2 cellular contexts compared by ENCODE assay signal in the genomic region with DNA sequence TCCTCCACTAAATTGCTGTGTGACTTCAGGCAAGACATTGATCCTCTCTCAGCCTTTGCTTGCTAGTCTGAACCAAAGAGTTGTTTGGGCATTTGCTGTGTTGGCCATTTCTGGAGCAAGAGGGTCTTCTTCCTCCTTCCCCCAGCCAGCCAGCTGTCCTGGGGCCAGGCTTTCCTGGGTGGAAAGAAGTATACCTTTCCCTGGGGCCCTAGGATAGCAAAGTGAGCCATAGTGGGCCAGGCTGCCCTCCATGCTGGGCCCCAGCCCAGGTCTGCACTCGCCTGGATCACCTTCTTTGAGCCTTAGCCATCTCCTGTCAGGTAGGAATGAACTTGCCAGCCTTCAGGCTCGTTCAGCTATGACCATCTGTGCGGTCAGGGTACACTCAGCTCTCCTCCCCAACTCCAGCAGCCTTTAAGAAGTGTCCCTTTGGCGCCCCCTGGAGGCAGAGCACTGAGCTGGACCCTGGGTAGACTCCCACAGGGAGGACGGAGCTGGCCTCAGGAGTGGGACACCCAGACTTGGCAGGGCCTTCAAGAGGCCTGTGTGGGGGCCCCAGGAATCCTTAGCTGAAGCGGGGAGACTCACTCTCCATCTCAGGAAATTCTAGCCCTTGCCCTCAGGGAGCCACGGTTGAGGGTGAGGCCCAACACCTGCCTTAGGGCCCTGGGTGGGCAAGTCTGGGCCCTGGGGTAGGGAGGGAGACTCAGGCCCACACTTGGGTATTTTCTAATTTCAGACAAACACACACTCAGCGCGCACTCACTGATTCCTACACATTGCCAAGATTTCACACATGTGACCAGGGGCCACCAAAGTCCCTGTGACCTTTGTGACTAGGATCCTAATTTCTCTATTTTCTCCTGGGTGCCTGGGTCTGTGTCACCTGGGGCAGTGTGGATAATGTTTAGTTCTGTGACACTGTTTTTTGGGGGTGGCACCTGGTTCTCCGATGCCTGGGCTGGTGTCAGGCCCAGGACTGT.
A peak's percentile ranks its signal among the peaks of the same experiment; 100 is the strongest.
TF ChIP-seq lines count a peak whose summit lies in the region.

No MANE protein-coding gene starts in this region.

TF ChIP-seq in GM23338, 12 proteins besides CTCF, POLR2A, EP300 and RAD21:
- TF ChIP-seq EZH2phosphoT487 (IDR thresholded peaks at IDR 0.05; ENCODE audit: unreplicated experiment), result no peak
- TF ChIP-seq, protein P1, sequence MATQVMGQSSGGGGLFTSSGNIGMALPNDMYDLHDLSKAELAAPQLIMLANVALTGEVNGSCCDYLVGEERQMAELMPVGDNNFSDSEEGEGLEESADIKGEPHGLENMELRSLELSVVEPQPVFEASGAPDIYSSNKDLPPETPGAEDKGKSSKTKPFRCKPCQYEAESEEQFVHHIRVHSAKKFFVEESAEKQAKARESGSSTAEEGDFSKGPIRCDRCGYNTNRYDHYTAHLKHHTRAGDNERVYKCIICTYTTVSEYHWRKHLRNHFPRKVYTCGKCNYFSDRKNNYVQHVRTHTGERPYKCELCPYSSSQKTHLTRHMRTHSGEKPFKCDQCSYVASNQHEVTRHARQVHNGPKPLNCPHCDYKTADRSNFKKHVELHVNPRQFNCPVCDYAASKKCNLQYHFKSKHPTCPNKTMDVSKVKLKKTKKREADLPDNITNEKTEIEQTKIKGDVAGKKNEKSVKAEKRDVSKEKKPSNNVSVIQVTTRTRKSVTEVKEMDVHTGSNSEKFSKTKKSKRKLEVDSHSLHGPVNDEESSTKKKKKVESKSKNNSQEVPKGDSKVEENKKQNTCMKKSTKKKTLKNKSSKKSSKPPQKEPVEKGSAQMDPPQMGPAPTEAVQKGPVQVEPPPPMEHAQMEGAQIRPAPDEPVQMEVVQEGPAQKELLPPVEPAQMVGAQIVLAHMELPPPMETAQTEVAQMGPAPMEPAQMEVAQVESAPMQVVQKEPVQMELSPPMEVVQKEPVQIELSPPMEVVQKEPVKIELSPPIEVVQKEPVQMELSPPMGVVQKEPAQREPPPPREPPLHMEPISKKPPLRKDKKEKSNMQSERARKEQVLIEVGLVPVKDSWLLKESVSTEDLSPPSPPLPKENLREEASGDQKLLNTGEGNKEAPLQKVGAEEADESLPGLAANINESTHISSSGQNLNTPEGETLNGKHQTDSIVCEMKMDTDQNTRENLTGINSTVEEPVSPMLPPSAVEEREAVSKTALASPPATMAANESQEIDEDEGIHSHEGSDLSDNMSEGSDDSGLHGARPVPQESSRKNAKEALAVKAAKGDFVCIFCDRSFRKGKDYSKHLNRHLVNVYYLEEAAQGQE (IDR thresholded peaks at IDR 0.05; ENCODE audit: unreplicated experiment), result no peak
- TF ChIP-seq, protein P2, sequence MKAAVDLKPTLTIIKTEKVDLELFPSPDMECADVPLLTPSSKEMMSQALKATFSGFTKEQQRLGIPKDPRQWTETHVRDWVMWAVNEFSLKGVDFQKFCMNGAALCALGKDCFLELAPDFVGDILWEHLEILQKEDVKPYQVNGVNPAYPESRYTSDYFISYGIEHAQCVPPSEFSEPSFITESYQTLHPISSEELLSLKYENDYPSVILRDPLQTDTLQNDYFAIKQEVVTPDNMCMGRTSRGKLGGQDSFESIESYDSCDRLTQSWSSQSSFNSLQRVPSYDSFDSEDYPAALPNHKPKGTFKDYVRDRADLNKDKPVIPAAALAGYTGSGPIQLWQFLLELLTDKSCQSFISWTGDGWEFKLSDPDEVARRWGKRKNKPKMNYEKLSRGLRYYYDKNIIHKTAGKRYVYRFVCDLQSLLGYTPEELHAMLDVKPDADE (IDR thresholded peaks at IDR 0.05), result no peak
- no peak for TF ChIP-seq JUNB (IDR thresholded peaks at IDR 0.05; ENCODE audit: unreplicated experiment)
- no peak for TF ChIP-seq STAT1 (IDR thresholded peaks at IDR 0.05; ENCODE audit: unreplicated experiment)
- no peak for TF ChIP-seq CREB1 (CRISPR knock-in tag; IDR thresholded peaks at IDR 0.05; ENCODE audit: low read depth)
- TF ChIP-seq ZNF114 (CRISPR knock-in tag; IDR thresholded peaks at IDR 0.05), result no peak
- no peak for TF ChIP-seq POLR2AphosphoS5 (IDR thresholded peaks at IDR 0.05; ENCODE audit: low read depth)
- TF ChIP-seq ZNF331 (CRISPR knock-in tag; IDR thresholded peaks at IDR 0.05; ENCODE audit: low read depth), result no peak
- no peak for TF ChIP-seq EZH2 (IDR thresholded peaks at IDR 0.05; ENCODE audit: low read depth, unreplicated experiment)

TF ChIP-seq in GM12878, 131 proteins besides CTCF, POLR2A, EP300 and RAD21:
- TF ChIP-seq, protein P1 (IDR thresholded peaks at IDR 0.05; ENCODE audit: low read depth, low read length), result no peak
- TF ChIP-seq ZZZ3 (IDR thresholded peaks at IDR 0.05; ENCODE audit: control insufficient read depth, insufficient read length, low read depth), result no peak
- peak; percentile 47; the same call in 1 of the 2 replicates for TF ChIP-seq YY1 (IDR thresholded peaks at IDR 0.05; ENCODE audit: low read depth, low read length)
- TF ChIP-seq NBN (IDR thresholded peaks at IDR 0.05), result no peak
- no peak for TF ChIP-seq POU2F2 (IDR thresholded peaks at IDR 0.05; ENCODE audit: borderline replicate concordance, low read depth, low read length)
- TF ChIP-seq, protein P3, sequence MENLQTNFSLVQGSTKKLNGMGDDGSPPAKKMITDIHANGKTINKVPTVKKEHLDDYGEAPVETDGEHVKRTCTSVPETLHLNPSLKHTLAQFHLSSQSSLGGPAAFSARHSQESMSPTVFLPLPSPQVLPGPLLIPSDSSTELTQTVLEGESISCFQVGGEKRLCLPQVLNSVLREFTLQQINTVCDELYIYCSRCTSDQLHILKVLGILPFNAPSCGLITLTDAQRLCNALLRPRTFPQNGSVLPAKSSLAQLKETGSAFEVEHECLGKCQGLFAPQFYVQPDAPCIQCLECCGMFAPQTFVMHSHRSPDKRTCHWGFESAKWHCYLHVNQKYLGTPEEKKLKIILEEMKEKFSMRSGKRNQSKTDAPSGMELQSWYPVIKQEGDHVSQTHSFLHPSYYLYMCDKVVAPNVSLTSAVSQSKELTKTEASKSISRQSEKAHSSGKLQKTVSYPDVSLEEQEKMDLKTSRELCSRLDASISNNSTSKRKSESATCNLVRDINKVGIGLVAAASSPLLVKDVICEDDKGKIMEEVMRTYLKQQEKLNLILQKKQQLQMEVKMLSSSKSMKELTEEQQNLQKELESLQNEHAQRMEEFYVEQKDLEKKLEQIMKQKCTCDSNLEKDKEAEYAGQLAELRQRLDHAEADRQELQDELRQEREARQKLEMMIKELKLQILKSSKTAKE (IDR thresholded peaks at IDR 0.05; ENCODE audit: low read depth, poor library complexity, severe bottlenecking), result no peak
- TF ChIP-seq NFXL1 (IDR thresholded peaks at IDR 0.05; ENCODE audit: borderline replicate concordance), result peak; percentile 83
- TF ChIP-seq, protein P4, sequence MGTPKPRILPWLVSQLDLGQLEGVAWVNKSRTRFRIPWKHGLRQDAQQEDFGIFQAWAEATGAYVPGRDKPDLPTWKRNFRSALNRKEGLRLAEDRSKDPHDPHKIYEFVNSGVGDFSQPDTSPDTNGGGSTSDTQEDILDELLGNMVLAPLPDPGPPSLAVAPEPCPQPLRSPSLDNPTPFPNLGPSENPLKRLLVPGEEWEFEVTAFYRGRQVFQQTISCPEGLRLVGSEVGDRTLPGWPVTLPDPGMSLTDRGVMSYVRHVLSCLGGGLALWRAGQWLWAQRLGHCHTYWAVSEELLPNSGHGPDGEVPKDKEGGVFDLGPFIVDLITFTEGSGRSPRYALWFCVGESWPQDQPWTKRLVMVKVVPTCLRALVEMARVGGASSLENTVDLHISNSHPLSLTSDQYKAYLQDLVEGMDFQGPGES (IDR thresholded peaks at IDR 0.05), result no peak
- TF ChIP-seq BMI1 (IDR thresholded peaks at IDR 0.05; ENCODE audit: borderline replicate concordance), result no peak
- no peak for TF ChIP-seq JUND (IDR thresholded peaks at IDR 0.05; ENCODE audit: low read depth, low read length)
- TF ChIP-seq ETV6 (conservative IDR thresholded peaks at IDR 0.05 in 1 of 2, IDR thresholded peaks at IDR 0.05 in 1 of 2; ENCODE audit: borderline replicate concordance in 1 of 2, low read depth in 1 of 2), result no peak
- TF ChIP-seq, protein P5, sequence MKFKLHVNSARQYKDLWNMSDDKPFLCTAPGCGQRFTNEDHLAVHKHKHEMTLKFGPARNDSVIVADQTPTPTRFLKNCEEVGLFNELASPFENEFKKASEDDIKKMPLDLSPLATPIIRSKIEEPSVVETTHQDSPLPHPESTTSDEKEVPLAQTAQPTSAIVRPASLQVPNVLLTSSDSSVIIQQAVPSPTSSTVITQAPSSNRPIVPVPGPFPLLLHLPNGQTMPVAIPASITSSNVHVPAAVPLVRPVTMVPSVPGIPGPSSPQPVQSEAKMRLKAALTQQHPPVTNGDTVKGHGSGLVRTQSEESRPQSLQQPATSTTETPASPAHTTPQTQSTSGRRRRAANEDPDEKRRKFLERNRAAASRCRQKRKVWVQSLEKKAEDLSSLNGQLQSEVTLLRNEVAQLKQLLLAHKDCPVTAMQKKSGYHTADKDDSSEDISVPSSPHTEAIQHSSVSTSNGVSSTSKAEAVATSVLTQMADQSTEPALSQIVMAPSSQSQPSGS (IDR thresholded peaks at IDR 0.05; ENCODE audit: low read length), result no peak
- TF ChIP-seq, protein P6, sequence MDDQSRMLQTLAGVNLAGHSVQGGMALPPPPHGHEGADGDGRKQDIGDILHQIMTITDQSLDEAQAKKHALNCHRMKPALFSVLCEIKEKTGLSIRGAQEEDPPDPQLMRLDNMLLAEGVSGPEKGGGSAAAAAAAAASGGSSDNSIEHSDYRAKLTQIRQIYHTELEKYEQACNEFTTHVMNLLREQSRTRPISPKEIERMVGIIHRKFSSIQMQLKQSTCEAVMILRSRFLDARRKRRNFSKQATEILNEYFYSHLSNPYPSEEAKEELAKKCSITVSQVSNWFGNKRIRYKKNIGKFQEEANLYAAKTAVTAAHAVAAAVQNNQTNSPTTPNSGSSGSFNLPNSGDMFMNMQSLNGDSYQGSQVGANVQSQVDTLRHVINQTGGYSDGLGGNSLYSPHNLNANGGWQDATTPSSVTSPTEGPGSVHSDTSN (IDR thresholded peaks at IDR 0.05; ENCODE audit: insufficient replicate concordance, low read depth, low read length), result no peak
- TF ChIP-seq SUPT20H (IDR thresholded peaks at IDR 0.05; ENCODE audit: borderline replicate concordance, control insufficient read depth, low read depth, low read length), result no peak
- TF ChIP-seq, protein P7, sequence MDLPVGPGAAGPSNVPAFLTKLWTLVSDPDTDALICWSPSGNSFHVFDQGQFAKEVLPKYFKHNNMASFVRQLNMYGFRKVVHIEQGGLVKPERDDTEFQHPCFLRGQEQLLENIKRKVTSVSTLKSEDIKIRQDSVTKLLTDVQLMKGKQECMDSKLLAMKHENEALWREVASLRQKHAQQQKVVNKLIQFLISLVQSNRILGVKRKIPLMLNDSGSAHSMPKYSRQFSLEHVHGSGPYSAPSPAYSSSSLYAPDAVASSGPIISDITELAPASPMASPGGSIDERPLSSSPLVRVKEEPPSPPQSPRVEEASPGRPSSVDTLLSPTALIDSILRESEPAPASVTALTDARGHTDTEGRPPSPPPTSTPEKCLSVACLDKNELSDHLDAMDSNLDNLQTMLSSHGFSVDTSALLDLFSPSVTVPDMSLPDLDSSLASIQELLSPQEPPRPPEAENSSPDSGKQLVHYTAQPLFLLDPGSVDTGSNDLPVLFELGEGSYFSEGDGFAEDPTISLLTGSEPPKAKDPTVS (IDR thresholded peaks at IDR 0.05; ENCODE audit: low read depth, low read length), result no peak
- TF ChIP-seq, protein P8, sequence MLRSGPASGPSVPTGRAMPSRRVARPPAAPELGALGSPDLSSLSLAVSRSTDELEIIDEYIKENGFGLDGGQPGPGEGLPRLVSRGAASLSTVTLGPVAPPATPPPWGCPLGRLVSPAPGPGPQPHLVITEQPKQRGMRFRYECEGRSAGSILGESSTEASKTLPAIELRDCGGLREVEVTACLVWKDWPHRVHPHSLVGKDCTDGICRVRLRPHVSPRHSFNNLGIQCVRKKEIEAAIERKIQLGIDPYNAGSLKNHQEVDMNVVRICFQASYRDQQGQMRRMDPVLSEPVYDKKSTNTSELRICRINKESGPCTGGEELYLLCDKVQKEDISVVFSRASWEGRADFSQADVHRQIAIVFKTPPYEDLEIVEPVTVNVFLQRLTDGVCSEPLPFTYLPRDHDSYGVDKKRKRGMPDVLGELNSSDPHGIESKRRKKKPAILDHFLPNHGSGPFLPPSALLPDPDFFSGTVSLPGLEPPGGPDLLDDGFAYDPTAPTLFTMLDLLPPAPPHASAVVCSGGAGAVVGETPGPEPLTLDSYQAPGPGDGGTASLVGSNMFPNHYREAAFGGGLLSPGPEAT (IDR thresholded peaks at IDR 0.05; ENCODE audit: low read depth), result no peak
- peak; percentile 23; the same call in 1 of the 2 replicates for TF ChIP-seq RUNX3 (IDR thresholded peaks at IDR 0.05; ENCODE audit: low read length)
- no peak for TF ChIP-seq NRF1 (conservative IDR thresholded peaks at IDR 0.05; ENCODE audit: low read depth, low read length)
- no peak for TF ChIP-seq STAT3 (IDR thresholded peaks at IDR 0.05; ENCODE audit: low read depth, low read length)
- TF ChIP-seq STAT1 (conservative IDR thresholded peaks at IDR 0.05), result no peak
- TF ChIP-seq EZH2 (IDR thresholded peaks at IDR 0.05; ENCODE audit: borderline replicate concordance, control insufficient read depth, low read depth, low read length), result no peak
- TF ChIP-seq PAX5 (IDR thresholded peaks at IDR 0.05; ENCODE audit: borderline replicate concordance, low read depth, low read length), result 0 out of 2 replicates have a peak, but pooled peaks have one; percentile 38
- no peak for TF ChIP-seq LARP7 (IDR thresholded peaks at IDR 0.05)
- TF ChIP-seq SMC3 (IDR thresholded peaks at IDR 0.05; ENCODE audit: borderline replicate concordance, low read length), result peak; percentile 89
- no peak for TF ChIP-seq MEF2B (IDR thresholded peaks at IDR 0.05; ENCODE audit: partially characterized antibody, poor library complexity, severe bottlenecking)
- no peak for TF ChIP-seq NR2F1 (conservative IDR thresholded peaks at IDR 0.05)
- TF ChIP-seq WRNIP1 (IDR thresholded peaks at IDR 0.05; ENCODE audit: borderline replicate concordance, low read depth, low read length), result no peak
- no peak for TF ChIP-seq MEF2A (IDR thresholded peaks at IDR 0.05; ENCODE audit: insufficient read depth, low read depth, low read length)
- no peak for TF ChIP-seq EGR1 (IDR thresholded peaks at IDR 0.05; ENCODE audit: borderline replicate concordance in 1 of 2, low read depth in 2 of 2, low read length in 2 of 2)
- TF ChIP-seq FOXK2 (IDR thresholded peaks at IDR 0.05), result no peak
- 0 out of 2 replicates have a peak, but pooled peaks have one; percentile 20 for TF ChIP-seq MXI1 (IDR thresholded peaks at IDR 0.05; ENCODE audit: low read depth, low read length)
